29 cellular contexts compared by ENCODE assay signal in genomic region chr7:42645906-42646305, GRCh38.
A peak's percentile ranks its signal among the peaks of the same experiment; 100 is the strongest.
DNase-seq lines count a peak whose midpoint lies in the region; ATAC-seq, FAIRE-seq and TF ChIP-seq lines count a peak whose summit lies in the region.
"Had no signal": no experiment of that assay in that cellular context is flagged by ENCODE, and none has a peak within 500 bp of the region (broad histone marks: within the 10 kb centered on the region; RNA-seq: fewer than 3 reads in every experiment).

No MANE protein-coding gene starts in this region.

- WGBS in K562 (ENCODE audit: insufficient coverage, low coverage, missing lambda C conversion rate): 2% methylated on average over 3 of the region's 3 CpGs
- 73% methylated on average over 3 of the region's 3 CpGs for WGBS in hepatocyte (ENCODE audit: low lambda C conversion rate, missing lambda C conversion rate)
- no CpG with 5 or more reads among the region's 3 CpGs for WGBS in neuronal stem cell (ENCODE audit: extremely low coverage in 2 of 2, insufficient read length in 2 of 2, insufficient replicate concordance in 1 of 2), 2 donors

- no TSS peak for BruUV-seq in K562 (replicated peaks; lab: Mats Ljungman, UMichigan)

- H2BK5ac ChIP-seq in neuronal stem cell (ENCODE audit: low read length): no peak overlapping the region

- no peak overlapping the region for H2BK120ac ChIP-seq in neuronal stem cell (ENCODE audit: low read depth, low read length)

- no peaks in the 10 kb centered on the region for H3K79me2 ChIP-seq in K562 (ENCODE audit: control insufficient read depth, insufficient read depth, low read length)
- H3K79me2 ChIP-seq in hepatocyte: no peaks in the 10 kb centered on the region

- H2AK5ac ChIP-seq in neuronal stem cell (ENCODE audit: low read depth, low read length): no peak overlapping the region

- no peak overlapping the region for H3K18ac ChIP-seq in neuronal stem cell (ENCODE audit: low read length)

- no peak overlapping the region for H3K4me2 ChIP-seq in K562 (ENCODE audit: insufficient read depth, low read length)
- H3K4me2 ChIP-seq in hepatocyte: no peak overlapping the region
- H3K4me2 ChIP-seq in neuronal stem cell (ENCODE audit: insufficient read depth, low read length, poor library complexity, severe bottlenecking): no peak overlapping the region
- H3K4me2 ChIP-seq: GM23338 had no signal

- no peak for TF ChIP-seq CTCF in K562 (IDR thresholded peaks at IDR 0.05 in 2 of 3, conservative IDR thresholded peaks at IDR 0.05 in 1 of 3; ENCODE audit: insufficient read depth in 2 of 3, low read depth in 1 of 3, low read length in 3 of 3)
- no peak for TF ChIP-seq CTCF in hepatocyte (IDR thresholded peaks at IDR 0.05; ENCODE audit: poor library complexity)

- DNase-seq in COLO668 (lab: John Stamatoyannopoulos, UW; ENCODE audit: unreplicated experiment) (peak; percentile 37), M059J (ENCODE audit: low read depth) (peak; percentile 57), K562 (ENCODE audit: extremely low read depth in 1 of 4, low spot score in 3 of 4) (no peak), hepatocyte (ENCODE audit: low spot score) (peak; percentile 10), neuronal stem cell (ENCODE audit: low spot score) (no peak), AG08396 (ENCODE audit: low spot score) (no peak)
- DNase-seq: ACHN; activated CD4-positive, alpha-beta T cell treated with anti-CD3 and anti-CD28 coated beads, Interleukin-2, amount 50 U/mL, for 1 hour; activated CD8-positive, alpha-beta memory T cell treated with anti-CD3 and anti-CD28 coated beads, Interleukin-2, amount 10 ng/mL, durations not matched to agents 7 days and 5 days; activated naive CD4-positive, alpha-beta T cell treated with anti-CD3 and anti-CD28 coated beads for 36 hours; amygdala; C1 segment of cervical spinal cord; central memory CD4-positive, alpha-beta T cell; dermis blood vessel endothelial cell; hypothalamus; Kasumi-1; NCI-H1092 treated with DMSO at 0.1 percent for 48 hours; NCI-H2029; NCI-H526 treated with DMSO at 0.1 percent for 48 hours; ovary; right cardiac atrium; stimulated activated CD4-positive, alpha-beta T cell treated with anti-CD3 and anti-CD28 coated beads, Interleukin-4, amount 100 ng/mL, for 1 hour; T-helper 9 cell had no signal

- TF ChIP-seq POLR2A in K562 (conservative IDR thresholded peaks at IDR 0.05): no peak

- TF ChIP-seq RAD21 in K562 (CRISPR knock-in tag; conservative IDR thresholded peaks at IDR 0.05 in 1 of 2, IDR thresholded peaks at IDR 0.05 in 1 of 2): no peak

- no peaks in the 10 kb centered on the region for H3K4me1 ChIP-seq in K562 (replicated peaks in 1 of 2; ENCODE audit: control insufficient read depth in 2 of 2, insufficient read depth in 2 of 2, low read length in 2 of 2)
- no peaks in the 10 kb centered on the region for H3K4me1 ChIP-seq in hepatocyte (ENCODE audit: insufficient read depth)
- peaks cover 0 to 3% of the 10 kb centered on the region in 2 donors for H3K4me1 ChIP-seq in neuronal stem cell (ENCODE audit: control insufficient read depth in 2 of 2, insufficient read depth in 1 of 2, low read depth in 1 of 2, low read length in 2 of 2)
- H3K4me1 ChIP-seq: suprapubic skin had no signal

- H2AFZ ChIP-seq in K562 (ENCODE audit: low read depth, low read length) (no peak overlapping the region), hepatocyte (no peak overlapping the region), neuronal stem cell (ENCODE audit: low read length) (no peak overlapping the region)
- H2AFZ ChIP-seq: GM23338 had no signal

- no peaks in the 10 kb centered on the region for H3K9me1 ChIP-seq in K562 (ENCODE audit: control insufficient read depth, insufficient read depth, low read length)

- ATAC-seq in K562: 0 out of 3 replicates have a peak, but pooled peaks have one; percentile 33
- no peak for ATAC-seq in GM18520 (IDR thresholded peaks at IDR 0.05; ENCODE audit: unreplicated experiment)
- no peak for ATAC-seq in GM21515 (IDR thresholded peaks at IDR 0.05; ENCODE audit: unreplicated experiment)
- ATAC-seq: activated CD8-positive, alpha-beta memory T cell treated with anti-CD3 and anti-CD28 coated beads, Interleukin-2, amount 10 ng/mL, durations not matched to agents 7 days and 5 days; GM23338; natural killer cell treated with Interleukin-12 subunit alpha and Interleukin-12 subunit beta and Interleukin-15 and Interleukin-18, amount 100 ng/mL, for 72 hours; right cardiac atrium; stimulated activated memory B cell treated with anti-CD40 and anti-IgM and Interleukin-4, amounts not matched to agents 10 μg/mL and 1 μg/mL and 100 μg/mL, for 72 hours had no signal

- no peaks in the 10 kb centered on the region for H3K27me3 ChIP-seq in K562 (ENCODE audit: control insufficient read depth in 2 of 2, insufficient read depth in 2 of 2, low read length in 2 of 2)
- H3K27me3 ChIP-seq in hepatocyte: no peaks in the 10 kb centered on the region
- H3K27me3 ChIP-seq in neuronal stem cell (ENCODE audit: control insufficient read depth in 3 of 3, insufficient read depth in 3 of 3, low read depth in 1 of 3, low read length in 3 of 3): no peaks in the 10 kb centered on the region
- H3K27me3 ChIP-seq: ovary, suprapubic skin had no signal

- no peak overlapping the region for H2BK15ac ChIP-seq in neuronal stem cell (ENCODE audit: low read length)

- H3K27ac ChIP-seq in K562 (ENCODE audit: extremely low read depth, low read depth, low read length) (no peak overlapping the region), hepatocyte (no peak overlapping the region), neuronal stem cell (replicated peaks; ENCODE audit: low read length) (no peak overlapping the region)
- H3K27ac ChIP-seq: ovary, suprapubic skin had no signal

- no peak for TF ChIP-seq EP300 in K562 (IDR thresholded peaks at IDR 0.05; ENCODE audit: low read length)

- no peak for FAIRE-seq in K562 (lab: Jason Lieb, UNC)

- H4K8ac ChIP-seq in neuronal stem cell (ENCODE audit: low read depth, low read length): no peak overlapping the region

- POLR2A ChIA-PET in K562 (lab: Yijun Ruan, JAX): no interaction called here

- H3K4ac ChIP-seq in neuronal stem cell (ENCODE audit: low read length): no peak overlapping the region

- H3K36me3 ChIP-seq in K562 (ENCODE audit: control insufficient read depth, insufficient read depth, low read length) (no peaks in the 10 kb centered on the region), hepatocyte (replicated peaks; ENCODE audit: insufficient read depth, low read depth) (no peaks in the 10 kb centered on the region), neuronal stem cell (replicated peaks in 1 of 2; ENCODE audit: control insufficient read depth in 2 of 2, insufficient read depth in 2 of 2, low read length in 2 of 2) (no peaks in the 10 kb centered on the region)
- H3K36me3 ChIP-seq: ovary, suprapubic skin had no signal

- no peaks in the 10 kb centered on the region for H4K20me1 ChIP-seq in K562 (replicated peaks; ENCODE audit: control insufficient read depth, insufficient read depth, low read length)
- H4K20me1 ChIP-seq in hepatocyte (ENCODE audit: insufficient read depth, poor library complexity, severe bottlenecking): no peaks in the 10 kb centered on the region

- no peak overlapping the region for H4K91ac ChIP-seq in neuronal stem cell (ENCODE audit: low read depth, low read length, poor library complexity)

- H3K9me3 ChIP-seq in K562 (replicated peaks; ENCODE audit: control insufficient read depth, insufficient read depth, low read depth, low read length) (no peaks in the 10 kb centered on the region), hepatocyte (ENCODE audit: low read depth) (no peaks in the 10 kb centered on the region), neuronal stem cell (replicated peaks in 1 of 2; ENCODE audit: control insufficient read depth in 2 of 2, insufficient read depth in 1 of 2, low read depth in 1 of 2, low read length in 2 of 2) (no peaks in the 10 kb centered on the region)
- H3K9me3 ChIP-seq: ovary, suprapubic skin had no signal

- no peak overlapping the region for H3K14ac ChIP-seq in neuronal stem cell (ENCODE audit: low read length)

- CTCF ChIA-PET in K562 (lab: Yijun Ruan, JAX; ENCODE audit: low intra/inter-chr PET ratio): no interaction called here

- in situ Hi-C loops in K562 (cut with MboI): no loop called here

- intact Hi-C loops in K562 (cut with micrococcal nuclease): no loop called here

- no peak overlapping the region for H3K23ac ChIP-seq in neuronal stem cell (ENCODE audit: low read depth, low read length, poor library complexity)

- no peak overlapping the region for H3K4me3 ChIP-seq in K562
- H3K4me3 ChIP-seq in hepatocyte: no peak overlapping the region
- H3K4me3 ChIP-seq in neuronal stem cell (ENCODE audit: low read length in 2 of 2): no peak overlapping the region
- H3K4me3 ChIP-seq: GM23338, ovary, suprapubic skin had no signal

- H3K9me2 ChIP-seq in hepatocyte (replicated peaks; ENCODE audit: insufficient read depth): no peaks in the 10 kb centered on the region

- no peak overlapping the region for H2BK12ac ChIP-seq in neuronal stem cell (ENCODE audit: low read length)

- H3K9ac ChIP-seq in K562 (ENCODE audit: insufficient read depth in 1 of 2, low read depth in 2 of 2, low read length in 2 of 2): no peak overlapping the region
- H3K9ac ChIP-seq in neuronal stem cell (ENCODE audit: low read depth, low read length, poor library complexity): no peak overlapping the region

- H3K79me1 ChIP-seq in neuronal stem cell (ENCODE audit: low read depth, low read length): no peaks in the 10 kb centered on the region

TF ChIP-seq in K562, 482 proteins besides CTCF, POLR2A, EP300 and RAD21:
- no peak for TF ChIP-seq ZBTB33 (CRISPR knock-in tag; IDR thresholded peaks at IDR 0.05)
- no peak for TF ChIP-seq DMBX1 (CRISPR knock-in tag; IDR thresholded peaks at IDR 0.05; ENCODE audit: borderline replicate concordance)
- no peak for TF ChIP-seq ZNF780A (CRISPR knock-in tag; IDR thresholded peaks at IDR 0.05)
- TF ChIP-seq HNRNPUL1 (IDR thresholded peaks at IDR 0.05; ENCODE audit: low read length): no peak
- no peak for TF ChIP-seq ZNF174 (CRISPR knock-in tag; IDR thresholded peaks at IDR 0.05)

Comparison
In these comparisons a context has a peak if more than half of its experiments do, and no peak if none do; other contexts are left out.
1. DNase-seq: peak in COLO668 (single experiment), M059J (single experiment) and hepatocyte (single experiment); none in K562 (0 of 4), neuronal stem cell (single experiment) and AG08396 (single experiment).